ENCODE assay signal across 1 cellular context in genomic region chr10:7738536-7739407, GRCh38.
A peak's percentile ranks its signal among the peaks of the same experiment; 100 is the strongest.
TF ChIP-seq lines count a peak whose summit lies in the region.

No MANE protein-coding gene starts in this region.

TF ChIP-seq in HepG2, 621 proteins besides CTCF, POLR2A, EP300 and RAD21 (continued from another document):
- no peak for TF ChIP-seq ZNF878 (CRISPR knock-in tag; IDR thresholded peaks at IDR 0.05)
- no peak for TF ChIP-seq ZNF839 (CRISPR knock-in tag; IDR thresholded peaks at IDR 0.05; ENCODE audit: borderline replicate concordance)
- no peak for TF ChIP-seq MXI1 (IDR thresholded peaks at IDR 0.05; ENCODE audit: borderline replicate concordance, low read depth, low read length)
- TF ChIP-seq HNF4A (CRISPR knock-in tag; IDR thresholded peaks at IDR 0.05) = no peak
- no peak for TF ChIP-seq YEATS2 (CRISPR knock-in tag; IDR thresholded peaks at IDR 0.05; ENCODE audit: borderline replicate concordance)
- no peak for TF ChIP-seq NFE2L2 (IDR thresholded peaks at IDR 0.05; ENCODE audit: low read length)
- TF ChIP-seq RBFOX2 (IDR thresholded peaks at IDR 0.05; ENCODE audit: low read depth, low read length) = 0 out of 2 replicates have a peak, but pooled peaks have one; percentile 33
- 0 out of 2 replicates have a peak, but pooled peaks have one; percentile 32 for TF ChIP-seq ZNF501 (CRISPR knock-in tag; IDR thresholded peaks at IDR 0.05)
- no peak for TF ChIP-seq GABPA (IDR thresholded peaks at IDR 0.05; ENCODE audit: low read depth, low read length)
- no peak for TF ChIP-seq GABPA (CRISPR knock-in tag; IDR thresholded peaks at IDR 0.05; ENCODE audit: low read depth)
- no peak for TF ChIP-seq HBP1 (CRISPR knock-in tag; IDR thresholded peaks at IDR 0.05; ENCODE audit: low read depth)
- no peak for TF ChIP-seq FOXP4 (CRISPR knock-in tag; IDR thresholded peaks at IDR 0.05)
- TF ChIP-seq, protein P1, sequence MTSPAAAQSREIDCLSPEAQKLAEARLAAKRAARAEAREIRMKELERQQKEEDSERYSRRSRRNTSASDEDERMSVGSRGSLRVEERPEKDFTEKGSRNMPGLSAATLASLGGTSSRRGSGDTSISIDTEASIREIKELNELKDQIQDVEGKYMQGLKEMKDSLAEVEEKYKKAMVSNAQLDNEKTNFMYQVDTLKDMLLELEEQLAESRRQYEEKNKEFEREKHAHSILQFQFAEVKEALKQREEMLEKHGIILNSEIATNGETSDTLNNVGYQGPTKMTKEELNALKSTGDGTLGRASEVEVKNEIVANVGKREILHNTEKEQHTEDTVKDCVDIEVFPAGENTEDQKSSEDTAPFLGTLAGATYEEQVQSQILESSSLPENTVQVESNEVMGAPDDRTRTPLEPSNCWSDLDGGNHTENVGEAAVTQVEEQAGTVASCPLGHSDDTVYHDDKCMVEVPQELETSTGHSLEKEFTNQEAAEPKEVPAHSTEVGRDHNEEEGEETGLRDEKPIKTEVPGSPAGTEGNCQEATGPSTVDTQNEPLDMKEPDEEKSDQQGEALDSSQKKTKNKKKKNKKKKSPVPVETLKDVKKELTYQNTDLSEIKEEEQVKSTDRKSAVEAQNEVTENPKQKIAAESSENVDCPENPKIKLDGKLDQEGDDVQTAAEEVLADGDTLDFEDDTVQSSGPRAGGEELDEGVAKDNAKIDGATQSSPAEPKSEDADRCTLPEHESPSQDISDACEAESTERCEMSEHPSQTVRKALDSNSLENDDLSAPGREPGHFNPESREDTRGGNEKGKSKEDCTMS (CRISPR knock-in tag; conservative IDR thresholded peaks at IDR 0.05) = no peak
- peak; percentile 25 for TF ChIP-seq AGO2 (optimal IDR thresholded peaks at IDR 0.05; ENCODE audit: low read depth, low read length)
- no peak for TF ChIP-seq ZGPAT (CRISPR knock-in tag; IDR thresholded peaks at IDR 0.05)
